ENCODE assay signal across 20 cellular contexts in genomic region chr12:130951636-130952035, GRCh38. TPM values are rescaled to one million over a fixed set of nuclear protein-coding genes. Genes with fewer than 3 reads are reported as not detected.
A peak's percentile ranks its signal among the peaks of the same experiment; 100 is the strongest.
DNase-seq lines count a peak whose midpoint lies in the region; ATAC-seq and TF ChIP-seq lines count a peak whose summit lies in the region.
"Had no signal": no experiment of that assay in that cellular context is flagged by ENCODE, and none has a peak within 500 bp of the region (broad histone marks: within the 10 kb centered on the region; RNA-seq: fewer than 3 reads in every experiment).

No MANE protein-coding gene starts in this region.

- no peak for TF ChIP-seq POLR2A in upper lobe of left lung (IDR thresholded peaks at IDR 0.05)

- ATAC-seq in left ventricle myocardium superior (no peak), GM19023 (IDR thresholded peaks at IDR 0.05; ENCODE audit: unreplicated experiment) (no peak), upper lobe of left lung (ENCODE audit: low FRiP score in 2 of 2) (no peak)
- ATAC-seq: GM12878 had no signal

- no peak overlapping the region for H3K4me2 ChIP-seq in neuronal stem cell (ENCODE audit: insufficient read depth, low read length, poor library complexity, severe bottlenecking)

- H3K27me3 ChIP-seq in cardiac muscle cell (no peaks in the 10 kb centered on the region), neuronal stem cell (ENCODE audit: control insufficient read depth in 3 of 3, insufficient read depth in 3 of 3, low read depth in 1 of 3, low read length in 3 of 3) (peaks cover 0 to 19% (median 0%) of the 10 kb centered on the region in 3 experiments), upper lobe of left lung (no peaks in the 10 kb centered on the region)

- no peaks in the 10 kb centered on the region for H3K36me3 ChIP-seq in cardiac muscle cell
- no peaks in the 10 kb centered on the region for H3K36me3 ChIP-seq in neuronal stem cell (replicated peaks in 1 of 2; ENCODE audit: control insufficient read depth in 2 of 2, insufficient read depth in 2 of 2, low read length in 2 of 2)
- no peaks in the 10 kb centered on the region for H3K36me3 ChIP-seq in upper lobe of left lung
- H3K36me3 ChIP-seq: MG63 had no signal

- H3K4me3 ChIP-seq in cardiac muscle cell (no peak overlapping the region), neuronal stem cell (ENCODE audit: low read length in 2 of 2) (no peak overlapping the region), upper lobe of left lung (no peak overlapping the region)
- H3K4me3 ChIP-seq: GM12878, GM23248, MG63 had no signal

- intact Hi-C loops in left ventricle myocardium superior (cut with micrococcal nuclease) = no loop called here

- H3K23ac ChIP-seq in neuronal stem cell (ENCODE audit: low read depth, low read length, poor library complexity) = no peak overlapping the region

- no peak for TF ChIP-seq EP300 in upper lobe of left lung (IDR thresholded peaks at IDR 0.05)

- H2BK5ac ChIP-seq in neuronal stem cell (ENCODE audit: low read length) = no peak overlapping the region

- DNase-seq in cardiac muscle cell (ENCODE audit: low read depth in 1 of 2, low spot score in 1 of 2) (no peak), left ventricle myocardium superior (no peak), islet precursor cell (peak; percentile 61), neuronal stem cell (ENCODE audit: low spot score) (no peak), upper lobe of left lung (no peak), NCI-H128 (lab: John Stamatoyannopoulos, UW; ENCODE audit: unreplicated experiment) (no peak), NCI-H345 treated with DMSO at 0.1 percent for 48 hours (lab: John Stamatoyannopoulos, UW; ENCODE audit: unreplicated experiment) (no peak)
- DNase-seq: 8988T, DMS 273 treated with DMSO at 0.1 percent for 48 hours, GDM1, GM23248, Karpas-422, MG63, NCI-H1092, NCI-H1694 treated with DMSO at 0.1 percent for 48 hours, NCI-H2107, NCI-H2227 treated with DMSO at 0.1 percent for 48 hours, NCI-H524 treated with DMSO at 0.1 percent for 48 hours had no signal

- H4K91ac ChIP-seq in neuronal stem cell (ENCODE audit: low read depth, low read length, poor library complexity) = no peak overlapping the region

- H3K4ac ChIP-seq in neuronal stem cell (ENCODE audit: low read length) = no peak overlapping the region

- H3K14ac ChIP-seq in neuronal stem cell (ENCODE audit: low read length) = no peak overlapping the region

- no peak overlapping the region for H2AFZ ChIP-seq in neuronal stem cell (ENCODE audit: low read length)
- H2AFZ ChIP-seq: GM23248 had no signal

- H3K18ac ChIP-seq in neuronal stem cell (ENCODE audit: low read length) = peak overlapping the region; percentile 58

- H3K79me1 ChIP-seq in neuronal stem cell (ENCODE audit: low read depth, low read length) = no peaks in the 10 kb centered on the region

- no peak overlapping the region for H3K9ac ChIP-seq in neuronal stem cell (ENCODE audit: low read depth, low read length, poor library complexity)
- H3K9ac ChIP-seq: GM23248 had no signal

- no peak overlapping the region for H4K8ac ChIP-seq in neuronal stem cell (ENCODE audit: low read depth, low read length)

- TF ChIP-seq CTCF in cardiac muscle cell (IDR thresholded peaks at IDR 0.05; ENCODE audit: low read depth, low read length) = no peak
- TF ChIP-seq CTCF in upper lobe of left lung (IDR thresholded peaks at IDR 0.05) = no peak

- H3K27ac ChIP-seq in cardiac muscle cell (peak overlapping the region; percentile 99), neuronal stem cell (replicated peaks; ENCODE audit: low read length) (no peak overlapping the region), upper lobe of left lung (no peak overlapping the region)
- H3K27ac ChIP-seq: GM23248 had no signal

- 100% methylated on average over 1 of the region's 13 CpGs; no CpG with 5 or more reads in 1 of the 2 donors for WGBS in neuronal stem cell (ENCODE audit: extremely low coverage in 2 of 2, insufficient read length in 2 of 2, insufficient replicate concordance in 1 of 2), 2 donors
- WGBS in upper lobe of left lung, 2 donors = 85 to 90% methylated on average over 13 of the region's 13 CpGs

- no peak overlapping the region for H2BK12ac ChIP-seq in neuronal stem cell (ENCODE audit: low read length)

- H3K9me3 ChIP-seq in cardiac muscle cell (ENCODE audit: low read depth) = no peaks in the 10 kb centered on the region
- H3K9me3 ChIP-seq in neuronal stem cell (replicated peaks in 1 of 2; ENCODE audit: control insufficient read depth in 2 of 2, insufficient read depth in 1 of 2, low read depth in 1 of 2, low read length in 2 of 2) = peaks cover 0 to under 1% of the 10 kb centered on the region in 2 donors
- H3K9me3 ChIP-seq in upper lobe of left lung = no peaks in the 10 kb centered on the region
- H3K9me3 ChIP-seq: MG63 had no signal

- no peak overlapping the region for H2BK15ac ChIP-seq in neuronal stem cell (ENCODE audit: low read length)

- H3K4me1 ChIP-seq in cardiac muscle cell (ENCODE audit: low read depth) (peaks cover 39% of the 10 kb centered on the region), neuronal stem cell (ENCODE audit: control insufficient read depth in 2 of 2, insufficient read depth in 1 of 2, low read depth in 1 of 2, low read length in 2 of 2) (peaks cover 0 to 11% of the 10 kb centered on the region in 2 donors), upper lobe of left lung (peaks cover 3 to 20% (median 13%) of the 10 kb centered on the region in 4 donors)

- no peak overlapping the region for H2BK120ac ChIP-seq in neuronal stem cell (ENCODE audit: low read depth, low read length)

- H2AK5ac ChIP-seq in neuronal stem cell (ENCODE audit: low read depth, low read length) = peak overlapping the region; percentile 43

RNA-seq across cellular contexts. Expression of gene ADGRD1, which starts 2.1 kb away (rescaled TPM):
- total RNA-seq in cardiac muscle cell (58.8 and 74.0 TPM in 2 replicates), left ventricle myocardium superior (83.6 TPM), upper lobe of left lung (100 to 1,000 TPM in 2 of 6 donors, 10 to 100 TPM in 4; 84.2 to 124 (median 94.7) TPM)
- polyA plus RNA-seq in cardiac muscle cell = 66.6 and 76.2 TPM in 2 replicates
- polyA plus RNA-seq in neuronal stem cell (2013, experiment 1 of 2) = 0.28 TPM
- 0.32 TPM for polyA plus RNA-seq in neuronal stem cell (2013, experiment 2 of 2)
